8 cellular contexts compared by ENCODE assay signal in genomic region chr1:113904674-113905434, GRCh38. TPM values are rescaled to one million over a fixed set of nuclear protein-coding genes. Genes with fewer than 3 reads are reported as not detected.
DNase-seq lines count a peak whose midpoint lies in the region; ATAC-seq and TF ChIP-seq lines count a peak whose summit lies in the region.

TSS of gene AP4B1 (minus strand) at chr1:113904799. CDS start at chr1:113904717, 82 bp downstream.
TSS of gene DCLRE1B (plus strand) at chr1:113905326. CDS start at chr1:113905587, 261 bp downstream.

- H3K4me1 ChIP-seq in DOHH2 (ENCODE audit: control insufficient read depth, low read length) (peaks cover 26% of the 10 kb centered on the region), Peyer's patch (peaks cover 4 to 41% (median 12%) of the 10 kb centered on the region in 4 donors), esophagus muscularis mucosa (peaks cover 25 to 41% (median 31%) of the 10 kb centered on the region in 4 donors)

- TF ChIP-seq EP300 in esophagus muscularis mucosa (IDR thresholded peaks at IDR 0.05) = no peak

- H3K9me3 ChIP-seq in DOHH2 (ENCODE audit: control insufficient read depth, insufficient read depth, low read length) (no peaks in the 10 kb centered on the region), KOPT-K1 (ENCODE audit: insufficient read depth, low read length, poor library complexity, severe bottlenecking) (no peaks in the 10 kb centered on the region), Peyer's patch (no peaks in the 10 kb centered on the region), esophagus muscularis mucosa (no peaks in the 10 kb centered on the region)

- peak; percentile 78 to 83 for TF ChIP-seq POLR2A in Peyer's patch (IDR thresholded peaks at IDR 0.05)
- TF ChIP-seq POLR2A in esophagus muscularis mucosa (IDR thresholded peaks at IDR 0.05; ENCODE audit: low read depth) = peak; percentile 37

- peak within 1 kb of the TSS; percentile 98 for H3K4me3 ChIP-seq in DOHH2 (ENCODE audit: low read length)
- peak within 1 kb of the TSS; percentile 70 to 85 (median 76) for H3K4me3 ChIP-seq in Peyer's patch
- peak within 1 kb of the TSS; percentile 69 to 83 (median 77) for H3K4me3 ChIP-seq in esophagus muscularis mucosa

- H3K27me3 ChIP-seq in DOHH2 (ENCODE audit: control insufficient read depth, low read length) (no peaks in the 10 kb centered on the region), Peyer's patch (no peaks in the 10 kb centered on the region), esophagus muscularis mucosa (no peaks in the 10 kb centered on the region)

- H3K9me2 ChIP-seq in DOHH2 (replicated peaks; ENCODE audit: control insufficient read depth, low read length) = no peaks in the 10 kb centered on the region

- peak; percentile 58 for TF ChIP-seq CTCF in DOHH2 (IDR thresholded peaks at IDR 0.05; ENCODE audit: low read depth, low read length, poor library complexity, severe bottlenecking)
- TF ChIP-seq CTCF in Peyer's patch (IDR thresholded peaks at IDR 0.05) = peak; percentile 69 to 98 (median 92)
- TF ChIP-seq CTCF in esophagus muscularis mucosa (IDR thresholded peaks at IDR 0.05) = peak; percentile 68 to 80 (median 76)

- peak; percentile 86 for ATAC-seq in GM21786 (IDR thresholded peaks at IDR 0.05; ENCODE audit: unreplicated experiment)

- intact Hi-C loops in esophagus muscularis mucosa (cut with DNase I) = loop anchor here (1.0 to 5.0 kb wide), 3 partner anchors 24 to 68 kb away; partner anchors contain the start of gene HIPK1

- DNase-seq in Peyer's patch (peak; percentile 97 to 99 (median 99)), esophagus muscularis mucosa (ENCODE audit: extremely low spot score) (peak; percentile 99), myocyte (ENCODE audit: low read depth) (peak; percentile 100)
- DNase-seq in activated T-cell treated with anti-CD3 and anti-CD28 coated beads, Interleukin-2, amount 50 U/mL, for 48 hours = peak; percentile 96 to 99
- DNase-seq in stimulated activated CD8-positive, alpha-beta memory T cell treated with anti-CD3 and anti-CD28 coated beads, Interleukin-7, amount 100 ng/mL, for 48 hours (ENCODE audit: extremely low read depth in 1 of 2, low read depth in 1 of 2) = peak; percentile 98 to 99

- peak within 1 kb of the TSS; percentile 91 for H3K4me2 ChIP-seq in DOHH2 (ENCODE audit: low read length)

- H3K36me3 ChIP-seq in DOHH2 (ENCODE audit: control insufficient read depth, low read length) = peaks cover 70% of the 10 kb centered on the region
- peaks cover 59% of the 10 kb centered on the region for H3K36me3 ChIP-seq in KOPT-K1 (ENCODE audit: insufficient read depth, low read length)
- H3K36me3 ChIP-seq in Peyer's patch = peaks cover 0 to 9% (median 0%) of the 10 kb centered on the region in 3 donors
- peaks cover 6 to 38% (median 31%) of the 10 kb centered on the region in 4 donors for H3K36me3 ChIP-seq in esophagus muscularis mucosa

- no peaks in the 10 kb centered on the region for H4K20me1 ChIP-seq in DOHH2 (ENCODE audit: control insufficient read depth, insufficient read depth, low read depth, low read length)

- H3K27ac ChIP-seq in DOHH2 (ENCODE audit: low read depth, low read length) (peak within 1 kb of the TSS; percentile 69), KOPT-K1 (ENCODE audit: low read depth, low read length, poor library complexity, severe bottlenecking) (peak within 1 kb of the TSS; percentile 85), Peyer's patch (peak within 1 kb of the TSS; percentile 85 to 99 (median 90)), esophagus muscularis mucosa (replicated peaks in 1 of 4) (peak within 1 kb of the TSS; percentile 91 to 93 (median 91))

- peaks cover 64% of the 10 kb centered on the region for H3K79me2 ChIP-seq in DOHH2 (ENCODE audit: control insufficient read depth, low read length)

- under 1% methylated on average over 39 of the region's 67 CpGs for WGBS in esophagus muscularis mucosa

- no peaks in the 10 kb centered on the region for H3F3A ChIP-seq in DOHH2 (ENCODE audit: control insufficient read depth, insufficient read depth)

RNA-seq across cellular contexts. Expression of gene AP4B1, which starts in this region (rescaled TPM):
- total RNA-seq in Peyer's patch (10 to 100 TPM; 20.8 to 45.8 (median 40.1) TPM), esophagus muscularis mucosa (10 to 100 TPM in 1 of 4 donors, 1 to 10 TPM in 3; 5.9 to 13.7 (median 6.0) TPM), myocyte (11.0 and 13.1 TPM in 2 replicates)
- 16.3 TPM for polyA plus RNA-seq in myocyte (2012)

RNA-seq across cellular contexts. Expression of gene DCLRE1B, which starts in this region (rescaled TPM):
- total RNA-seq in Peyer's patch = 1 to 10 TPM in 3 of 4 donors, under 1 TPM in 1; 0.53 to 5.8 (median 3.2) TPM
- 1 to 10 TPM; 4.2 to 8.8 (median 5.5) TPM for total RNA-seq in esophagus muscularis mucosa
- 4.2 and 5.3 TPM in 2 replicates for total RNA-seq in myocyte
- polyA plus RNA-seq in myocyte (2012) = 5.8 TPM

Comparison
In these comparisons a context has a peak if more than half of its experiments do, and no peak if none do; other contexts are left out.
1. Peak in every context shown above with its lines: DNase-seq, ATAC-seq, H3K4me3 ChIP-seq and H3K27ac ChIP-seq.